In genomic region chr21:41840880-41841279, GRCh38 we compare ENCODE assay signal across 3 cellular contexts.
TF ChIP-seq lines count a peak whose summit lies in the region.

No MANE protein-coding gene starts in this region.

TF ChIP-seq in SK-N-SH treated with all-trans-retinoic acid at 6 μM for 48 hours, 23 proteins besides CTCF, POLR2A, EP300 and RAD21:
- TF ChIP-seq ZFP30 (CRISPR knock-in tag; IDR thresholded peaks at IDR 0.05) = peak; percentile 54; the same call in 1 of the 2 replicates
- TF ChIP-seq, protein P1, sequence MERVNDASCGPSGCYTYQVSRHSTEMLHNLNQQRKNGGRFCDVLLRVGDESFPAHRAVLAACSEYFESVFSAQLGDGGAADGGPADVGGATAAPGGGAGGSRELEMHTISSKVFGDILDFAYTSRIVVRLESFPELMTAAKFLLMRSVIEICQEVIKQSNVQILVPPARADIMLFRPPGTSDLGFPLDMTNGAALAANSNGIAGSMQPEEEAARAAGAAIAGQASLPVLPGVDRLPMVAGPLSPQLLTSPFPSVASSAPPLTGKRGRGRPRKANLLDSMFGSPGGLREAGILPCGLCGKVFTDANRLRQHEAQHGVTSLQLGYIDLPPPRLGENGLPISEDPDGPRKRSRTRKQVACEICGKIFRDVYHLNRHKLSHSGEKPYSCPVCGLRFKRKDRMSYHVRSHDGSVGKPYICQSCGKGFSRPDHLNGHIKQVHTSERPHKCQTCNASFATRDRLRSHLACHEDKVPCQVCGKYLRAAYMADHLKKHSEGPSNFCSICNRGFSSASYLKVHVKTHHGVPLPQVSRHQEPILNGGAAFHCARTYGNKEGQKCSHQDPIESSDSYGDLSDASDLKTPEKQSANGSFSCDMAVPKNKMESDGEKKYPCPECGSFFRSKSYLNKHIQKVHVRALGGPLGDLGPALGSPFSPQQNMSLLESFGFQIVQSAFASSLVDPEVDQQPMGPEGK (CRISPR knock-in tag; IDR thresholded peaks at IDR 0.05; ENCODE audit: borderline replicate concordance) = no peak
TF ChIP-seq in SK-N-SH treated with all-trans-retinoic acid at 6 μM for 48 hours: peak in this region for 1.

TF ChIP-seq in SK-N-SH, 30 proteins besides CTCF, POLR2A, EP300 and RAD21:
- no peak for TF ChIP-seq FOXJ3 (CRISPR knock-in tag; IDR thresholded peaks at IDR 0.05)
- no peak for TF ChIP-seq TCF12 (IDR thresholded peaks at IDR 0.05)

TF ChIP-seq in K562, 482 proteins besides CTCF, POLR2A, EP300 and RAD21:
- no peak for TF ChIP-seq ZNF41 (CRISPR knock-in tag; conservative IDR thresholded peaks at IDR 0.05)
- TF ChIP-seq CBX3 (IDR thresholded peaks at IDR 0.05; ENCODE audit: borderline replicate concordance in 1 of 2, low read length in 2 of 2) = peak in 1 of 2 experiments; percentile 78; a peak in 1 of 3 replicates
- no peak for TF ChIP-seq ARNT (IDR thresholded peaks at IDR 0.05)
- no peak for TF ChIP-seq TCFL5 (CRISPR knock-in tag; conservative IDR thresholded peaks at IDR 0.05)
- TF ChIP-seq CHAMP1 (IDR thresholded peaks at IDR 0.05) = 0 out of 2 replicates have a peak, but pooled peaks have one; percentile 36
- 0 out of 2 replicates have a peak, but pooled peaks have one; percentile 32 for TF ChIP-seq ZEB2 (IDR thresholded peaks at IDR 0.05)
- no peak for TF ChIP-seq ATF4 (CRISPR knock-in tag; IDR thresholded peaks at IDR 0.05)
- TF ChIP-seq ZNF766 (CRISPR knock-in tag; conservative IDR thresholded peaks at IDR 0.05) = no peak
- no peak for TF ChIP-seq ZNF445 (CRISPR knock-in tag; IDR thresholded peaks at IDR 0.05; ENCODE audit: low read depth)
- TF ChIP-seq ZNF316 (IDR thresholded peaks at IDR 0.05) = peak; percentile 73
- no peak for TF ChIP-seq MYNN (IDR thresholded peaks at IDR 0.05)
- TF ChIP-seq MYNN (CRISPR knock-in tag; IDR thresholded peaks at IDR 0.05) = no peak
- TF ChIP-seq BCLAF1 (IDR thresholded peaks at IDR 0.05; ENCODE audit: borderline replicate concordance in 1 of 2, control insufficient read depth in 1 of 2, low read depth in 2 of 2, low read length in 1 of 2) = no peak
- peak; percentile 32 for TF ChIP-seq C11orf30 (IDR thresholded peaks at IDR 0.05; ENCODE audit: low read depth)
- TF ChIP-seq, protein P2, sequence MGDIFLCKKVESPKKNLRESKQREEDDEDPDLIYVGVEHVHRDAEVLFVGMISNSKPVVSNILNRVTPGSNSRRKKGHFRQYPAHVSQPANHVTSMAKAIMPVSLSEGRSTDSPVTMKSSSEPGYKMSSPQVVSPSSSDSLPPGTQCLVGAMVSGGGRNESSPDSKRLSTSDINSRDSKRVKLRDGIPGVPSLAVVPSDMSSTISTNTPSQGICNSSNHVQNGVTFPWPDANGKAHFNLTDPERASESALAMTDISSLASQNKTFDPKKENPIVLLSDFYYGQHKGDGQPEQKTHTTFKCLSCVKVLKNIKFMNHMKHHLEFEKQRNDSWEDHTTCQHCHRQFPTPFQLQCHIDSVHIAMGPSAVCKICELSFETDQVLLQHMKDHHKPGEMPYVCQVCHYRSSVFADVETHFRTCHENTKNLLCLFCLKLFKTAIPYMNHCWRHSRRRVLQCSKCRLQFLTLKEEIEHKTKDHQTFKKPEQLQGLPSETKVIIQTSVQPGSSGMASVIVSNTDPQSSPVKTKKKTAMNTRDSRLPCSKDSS (IDR thresholded peaks at IDR 0.05; ENCODE audit: low read depth, partially characterized antibody) = peak; percentile 95
- peak; percentile 94 for TF ChIP-seq TRIM28 (IDR thresholded peaks at IDR 0.05)
- peak; percentile 72 to 77 for TF ChIP-seq TRIM24 (IDR thresholded peaks at IDR 0.05)
